ENCODE assay signal across 13 cellular contexts in the genomic region with DNA sequence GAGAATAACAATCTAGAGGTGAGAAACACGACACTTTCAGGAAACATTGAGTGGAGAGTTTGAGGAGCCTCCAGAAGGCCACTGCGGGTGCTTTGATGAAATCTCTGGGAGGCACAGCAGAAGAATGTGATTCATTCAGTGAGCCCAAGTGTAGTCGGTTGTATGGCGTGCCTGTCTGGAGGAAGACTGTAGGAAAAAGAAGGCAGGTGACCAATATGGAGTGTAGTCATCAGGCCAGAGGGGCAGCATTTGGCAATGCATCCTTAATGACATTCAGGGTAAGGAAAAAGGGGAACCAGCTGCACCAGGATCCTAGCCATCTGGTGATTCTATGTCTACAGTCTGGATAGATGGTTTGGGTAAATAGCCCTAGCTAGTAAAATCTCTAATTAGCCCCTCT. TPM values are rescaled to one million over a fixed set of nuclear protein-coding genes. Genes with fewer than 3 reads are reported as not detected.
"Had no signal": no experiment of that assay in that cellular context is flagged by ENCODE, and none has a peak within 500 bp of the region (broad histone marks: within the 10 kb centered on the region; RNA-seq: fewer than 3 reads in every experiment).

No MANE protein-coding gene starts in this region.

RNA-seq across cellular contexts. Expression of a gene that starts 12.3 kb away (rescaled TPM):
- total RNA-seq: dermis blood vessel endothelial cell, dermis microvascular lymphatic vessel endothelial cell, endothelial cell of umbilical vein, frontal cortex had no signal

RNA-seq across cellular contexts. Expression of a gene that starts 12.9 kb away (rescaled TPM):
- total RNA-seq: colonic mucosa, dermis blood vessel endothelial cell, dermis microvascular lymphatic vessel endothelial cell, endodermal cell, endothelial cell of umbilical vein, epithelial cell of proximal tubule, esophagus mucosa, foreskin keratinocyte, glomerular endothelial cell, heart left ventricle had no signal
- polyA plus RNA-seq: endothelial cell of umbilical vein, foreskin keratinocyte, heart left ventricle had no signal

RNA-seq across cellular contexts. Expression of a gene that starts 16.8 kb away (rescaled TPM):
- total RNA-seq: dermis blood vessel endothelial cell, glomerular endothelial cell had no signal

RNA-seq across cellular contexts. Expression of a gene that starts 56.7 kb away (rescaled TPM):
- total RNA-seq: glomerular endothelial cell had no signal
- polyA plus RNA-seq: endothelial cell of umbilical vein had no signal

RNA-seq across cellular contexts. Expression of a gene that starts 59.9 kb away (rescaled TPM):
- total RNA-seq: colonic mucosa, dermis blood vessel endothelial cell, endodermal cell, endothelial cell of umbilical vein, esophagus mucosa, esophagus squamous epithelium, foreskin keratinocyte, frontal cortex, glomerular endothelial cell, hepatocyte had no signal
- polyA plus RNA-seq: foreskin keratinocyte had no signal
